In genomic region chrX:17535229-17535628, GRCh38 we compare ENCODE assay signal across 9 cellular contexts.
DNase-seq lines count a peak whose midpoint lies in the region; ATAC-seq and TF ChIP-seq lines count a peak whose summit lies in the region.
"Had no signal": no experiment of that assay in that cellular context is flagged by ENCODE, and none has a peak within 500 bp of the region (broad histone marks: within the 10 kb centered on the region; RNA-seq: fewer than 3 reads in every experiment).

No MANE protein-coding gene starts in this region.

- no peaks in the 10 kb centered on the region for H3K36me3 Mint-ChIP-seq in CD4-positive, alpha-beta memory T cell
- H3K36me3 Mint-ChIP-seq in effector memory CD8-positive, alpha-beta T cell (ENCODE audit: insufficient read depth) = no peaks in the 10 kb centered on the region
- H3K36me3 Mint-ChIP-seq in activated T-helper 2 cell treated with anti-CD3 and anti-CD28 coated beads, Interferon-gamma antibody, Interleukin-2, Interleukin-4, amounts not matched to agents 10 μg/mL and 5 μg/mL and 100 μg/mL, durations not matched to agents 14 hours and 24 hours and 36 hours (ENCODE audit: low read depth) = no peaks in the 10 kb centered on the region

- POLR2A ChIA-PET in CD4-positive, alpha-beta memory T cell (lab: Charles Lee; ENCODE audit: partially characterized antibody) = no interaction called here

- no peak overlapping the region for H3K4me3 Mint-ChIP-seq in CD4-positive, alpha-beta memory T cell
- no peak overlapping the region for H3K4me3 Mint-ChIP-seq in effector memory CD8-positive, alpha-beta T cell
- no peak overlapping the region for H3K4me3 Mint-ChIP-seq in activated T-helper 2 cell treated with anti-CD3 and anti-CD28 coated beads, Interferon-gamma antibody, Interleukin-2, Interleukin-4, amounts not matched to agents 10 μg/mL and 5 μg/mL and 100 μg/mL, durations not matched to agents 14 hours and 24 hours and 36 hours (ENCODE audit: low read depth)

- H3K4me3 ChIP-seq in CD4-positive, alpha-beta memory T cell (ENCODE audit: low read length in 2 of 2) = no peak overlapping the region

- intact Hi-C loops in CD4-positive, alpha-beta memory T cell (cut with micrococcal nuclease) = no loop called here
- intact Hi-C loops in activated T-helper 2 cell treated with anti-CD3 and anti-CD28 coated beads, Interferon-gamma antibody, Interleukin-2, Interleukin-4, amounts not matched to agents 10 μg/mL and 5 μg/mL and 100 μg/mL, durations not matched to agents 14 hours and 24 hours and 36 hours (cut with micrococcal nuclease) = loop anchor here (1.0 kb wide), 2 partner anchors 56 to 155 kb away; no protein-coding TSS in a partner anchor

- CTCF ChIA-PET in CD4-positive, alpha-beta memory T cell (lab: Charles Lee; ENCODE audit: partially characterized antibody) = no interaction called here

- H3K27me3 ChIP-seq in CD4-positive, alpha-beta memory T cell (ENCODE audit: insufficient read depth, low read length) = no peaks in the 10 kb centered on the region

- H3K9me3 Mint-ChIP-seq in CD4-positive, alpha-beta memory T cell = peaks cover 0 to 4% (median 0%) of the 10 kb centered on the region in 8 donors
- H3K9me3 Mint-ChIP-seq in effector memory CD8-positive, alpha-beta T cell = no peaks in the 10 kb centered on the region
- H3K9me3 Mint-ChIP-seq in activated T-helper 2 cell treated with anti-CD3 and anti-CD28 coated beads, Interferon-gamma antibody, Interleukin-2, Interleukin-4, amounts not matched to agents 10 μg/mL and 5 μg/mL and 100 μg/mL, durations not matched to agents 14 hours and 24 hours and 36 hours = no peaks in the 10 kb centered on the region

- no peaks in the 10 kb centered on the region for H3K27me3 Mint-ChIP-seq in CD4-positive, alpha-beta memory T cell
- peaks cover 0 to 7% of the 10 kb centered on the region in 2 donors for H3K27me3 Mint-ChIP-seq in effector memory CD8-positive, alpha-beta T cell
- H3K27me3 Mint-ChIP-seq in activated T-helper 2 cell treated with anti-CD3 and anti-CD28 coated beads, Interferon-gamma antibody, Interleukin-2, Interleukin-4, amounts not matched to agents 10 μg/mL and 5 μg/mL and 100 μg/mL, durations not matched to agents 14 hours and 24 hours and 36 hours (ENCODE audit: low read depth) = no peaks in the 10 kb centered on the region

- no peaks in the 10 kb centered on the region for H3K4me1 ChIP-seq in CD4-positive, alpha-beta memory T cell (ENCODE audit: insufficient read depth, low read length)

- H3K27ac Mint-ChIP-seq in CD4-positive, alpha-beta memory T cell = no peak overlapping the region
- H3K27ac Mint-ChIP-seq in effector memory CD8-positive, alpha-beta T cell = no peak overlapping the region
- H3K27ac Mint-ChIP-seq in activated T-helper 2 cell treated with anti-CD3 and anti-CD28 coated beads, Interferon-gamma antibody, Interleukin-2, Interleukin-4, amounts not matched to agents 10 μg/mL and 5 μg/mL and 100 μg/mL, durations not matched to agents 14 hours and 24 hours and 36 hours = no peak overlapping the region

- no peaks in the 10 kb centered on the region for H3K9me3 ChIP-seq in CD4-positive, alpha-beta memory T cell (ENCODE audit: control insufficient read depth in 1 of 2, low read length in 2 of 2)

- no peaks in the 10 kb centered on the region for H3K4me1 Mint-ChIP-seq in CD4-positive, alpha-beta memory T cell
- no peaks in the 10 kb centered on the region for H3K4me1 Mint-ChIP-seq in effector memory CD8-positive, alpha-beta T cell (ENCODE audit: low read depth in 2 of 2)
- peaks cover 9% of the 10 kb centered on the region for H3K4me1 Mint-ChIP-seq in activated T-helper 2 cell treated with anti-CD3 and anti-CD28 coated beads, Interferon-gamma antibody, Interleukin-2, Interleukin-4, amounts not matched to agents 10 μg/mL and 5 μg/mL and 100 μg/mL, durations not matched to agents 14 hours and 24 hours and 36 hours (ENCODE audit: low read depth)

- peak in 4 of 5 donors; percentile 3 to 16 (median 6) for DNase-seq in CD4-positive, alpha-beta memory T cell
- peak; percentile 0 to 2 (median 1) for DNase-seq in effector memory CD8-positive, alpha-beta T cell
- peak; percentile 23 to 50 (median 26) for DNase-seq in stimulated activated CD4-positive, alpha-beta T cell treated with anti-CD3 and anti-CD28 coated beads, Interleukin-12 subunit alpha, Interleukin-12 subunit beta, amount 100 ng/mL, for 48 hours (ENCODE audit: low read depth in 2 of 3, low spot score in 1 of 3)
- no peak for DNase-seq in cerebellar nuclear complex (lab: John Stamatoyannopoulos, UW)
- no peak for DNase-seq in DMS114 treated with DMSO at 0.1 percent for 48 hours (lab: John Stamatoyannopoulos, UW; ENCODE audit: unreplicated experiment)
- DNase-seq in activated T-helper 2 cell treated with anti-CD3 and anti-CD28 coated beads, Interferon-gamma antibody, Interleukin-2, Interleukin-4, amounts not matched to agents 10 μg/mL and 5 μg/mL and 100 μg/mL, durations not matched to agents 14 hours and 24 hours and 36 hours (ENCODE audit: low spot score) = no peak

- no peaks in the 10 kb centered on the region for H3K36me3 ChIP-seq in CD4-positive, alpha-beta memory T cell (ENCODE audit: insufficient read depth, low read length)

- ATAC-seq in GM21423 (IDR thresholded peaks at IDR 0.05; ENCODE audit: unreplicated experiment) (peak; percentile 46), SK-N-SH treated with all-trans-retinoic acid at 6 μM for 48 hours (peak; percentile 88)
- ATAC-seq in effector memory CD8-positive, alpha-beta T cell (replicated peaks) = no peak

- H3K27ac ChIP-seq in CD4-positive, alpha-beta memory T cell (ENCODE audit: low read depth, low read length) = no peak overlapping the region
- H3K27ac ChIP-seq: HL-60 had no signal

TF ChIP-seq in SK-N-SH treated with all-trans-retinoic acid at 6 μM for 48 hours, 23 proteins besides CTCF, POLR2A, EP300 and RAD21:
- TF ChIP-seq ISL1 (CRISPR knock-in tag; IDR thresholded peaks at IDR 0.05) (no peak), OSR1 (CRISPR knock-in tag; IDR thresholded peaks at IDR 0.05) (no peak), ZNF565 (CRISPR knock-in tag; conservative IDR thresholded peaks at IDR 0.05; ENCODE audit: low read depth) (no peak), ESRRG (CRISPR knock-in tag; IDR thresholded peaks at IDR 0.05) (no peak), ZFP30 (CRISPR knock-in tag; IDR thresholded peaks at IDR 0.05) (no peak)
- TF ChIP-seq, protein P1, sequence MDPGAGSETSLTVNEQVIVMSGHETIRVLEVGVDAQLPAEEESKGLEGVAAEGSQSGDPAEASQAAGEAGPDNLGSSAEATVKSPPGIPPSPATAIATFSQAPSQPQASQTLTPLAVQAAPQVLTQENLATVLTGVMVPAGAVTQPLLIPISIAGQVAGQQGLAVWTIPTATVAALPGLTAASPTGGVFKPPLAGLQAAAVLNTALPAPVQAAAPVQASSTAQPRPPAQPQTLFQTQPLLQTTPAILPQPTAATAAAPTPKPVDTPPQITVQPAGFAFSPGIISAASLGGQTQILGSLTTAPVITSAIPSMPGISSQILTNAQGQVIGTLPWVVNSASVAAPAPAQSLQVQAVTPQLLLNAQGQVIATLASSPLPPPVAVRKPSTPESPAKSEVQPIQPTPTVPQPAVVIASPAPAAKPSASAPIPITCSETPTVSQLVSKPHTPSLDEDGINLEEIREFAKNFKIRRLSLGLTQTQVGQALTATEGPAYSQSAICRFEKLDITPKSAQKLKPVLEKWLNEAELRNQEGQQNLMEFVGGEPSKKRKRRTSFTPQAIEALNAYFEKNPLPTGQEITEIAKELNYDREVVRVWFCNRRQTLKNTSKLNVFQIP (CRISPR knock-in tag; IDR thresholded peaks at IDR 0.05; ENCODE audit: borderline replicate concordance, low read depth) = no peak
- TF ChIP-seq, protein P2, sequence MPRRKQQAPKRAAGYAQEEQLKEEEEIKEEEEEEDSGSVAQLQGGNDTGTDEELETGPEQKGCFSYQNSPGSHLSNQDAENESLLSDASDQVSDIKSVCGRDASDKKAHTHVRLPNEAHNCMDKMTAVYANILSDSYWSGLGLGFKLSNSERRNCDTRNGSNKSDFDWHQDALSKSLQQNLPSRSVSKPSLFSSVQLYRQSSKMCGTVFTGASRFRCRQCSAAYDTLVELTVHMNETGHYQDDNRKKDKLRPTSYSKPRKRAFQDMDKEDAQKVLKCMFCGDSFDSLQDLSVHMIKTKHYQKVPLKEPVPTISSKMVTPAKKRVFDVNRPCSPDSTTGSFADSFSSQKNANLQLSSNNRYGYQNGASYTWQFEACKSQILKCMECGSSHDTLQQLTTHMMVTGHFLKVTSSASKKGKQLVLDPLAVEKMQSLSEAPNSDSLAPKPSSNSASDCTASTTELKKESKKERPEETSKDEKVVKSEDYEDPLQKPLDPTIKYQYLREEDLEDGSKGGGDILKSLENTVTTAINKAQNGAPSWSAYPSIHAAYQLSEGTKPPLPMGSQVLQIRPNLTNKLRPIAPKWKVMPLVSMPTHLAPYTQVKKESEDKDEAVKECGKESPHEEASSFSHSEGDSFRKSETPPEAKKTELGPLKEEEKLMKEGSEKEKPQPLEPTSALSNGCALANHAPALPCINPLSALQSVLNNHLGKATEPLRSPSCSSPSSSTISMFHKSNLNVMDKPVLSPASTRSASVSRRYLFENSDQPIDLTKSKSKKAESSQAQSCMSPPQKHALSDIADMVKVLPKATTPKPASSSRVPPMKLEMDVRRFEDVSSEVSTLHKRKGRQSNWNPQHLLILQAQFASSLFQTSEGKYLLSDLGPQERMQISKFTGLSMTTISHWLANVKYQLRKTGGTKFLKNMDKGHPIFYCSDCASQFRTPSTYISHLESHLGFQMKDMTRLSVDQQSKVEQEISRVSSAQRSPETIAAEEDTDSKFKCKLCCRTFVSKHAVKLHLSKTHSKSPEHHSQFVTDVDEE (CRISPR knock-in tag; IDR thresholded peaks at IDR 0.05) = no peak
TF ChIP-seq in SK-N-SH treated with all-trans-retinoic acid at 6 μM for 48 hours: peak in this region for 0.

Comparison
In these comparisons a context has a peak if more than half of its experiments do, and no peak if none do; other contexts are left out.
1. DNase-seq: peak in CD4-positive, alpha-beta memory T cell (4 of 5), effector memory CD8-positive, alpha-beta T cell (3 of 3) and stimulated activated CD4-positive, alpha-beta T cell treated with anti-CD3 and anti-CD28 coated beads, Interleukin-12 subunit alpha, Interleukin-12 subunit beta, amount 100 ng/mL, for 48 hours (3 of 3); none in cerebellar nuclear complex (0 of 2), DMS114 treated with DMSO at 0.1 percent for 48 hours (single experiment) and activated T-helper 2 cell treated with anti-CD3 and anti-CD28 coated beads, Interferon-gamma antibody, Interleukin-2, Interleukin-4, amounts not matched to agents 10 μg/mL and 5 μg/mL and 100 μg/mL, durations not matched to agents 14 hours and 24 hours and 36 hours (single experiment).